Comparison of ENCODE assay signal across 28 cellular contexts in genomic region chr17:39715375-39716072, GRCh38. TPM values are rescaled to one million over a fixed set of nuclear protein-coding genes. Genes with fewer than 3 reads are reported as not detected.
A peak's percentile ranks its signal among the peaks of the same experiment; 100 is the strongest.
DNase-seq lines count a peak whose midpoint lies in the region; ATAC-seq, FAIRE-seq and TF ChIP-seq lines count a peak whose summit lies in the region.
"Had no signal": no experiment of that assay in that cellular context is flagged by ENCODE, and none has a peak within 500 bp of the region (broad histone marks: within the 10 kb centered on the region; RNA-seq: fewer than 3 reads in every experiment).

No MANE protein-coding gene starts in this region.

- no peak overlapping the region for H3K4me3 Mint-ChIP-seq in osteocyte (ENCODE audit: unreplicated experiment)
- H3K4me3 Mint-ChIP-seq: activated CD8-positive, alpha-beta T cell treated with anti-CD3 and anti-CD28 coated beads, Interleukin-2, amount 10 ng/mL, durations not matched to agents 7 days and 5 days; activated naive CD8-positive, alpha-beta T cell treated with anti-CD3 and anti-CD28 coated beads, Interleukin-2, amount 50 U/mL, for 24 hours; IgD-negative memory B cell; immature natural killer cell; nephron; stimulated activated naive CD8-positive, alpha-beta T cell treated with anti-CD3 and anti-CD28 coated beads, Interleukin-15, Interleukin-2, amounts not matched to agents 100 ng/mL and 50 ng/mL, for 24 hours had no signal

- ATAC-seq in K562 (no peak), HG02938 (IDR thresholded peaks at IDR 0.05; ENCODE audit: unreplicated experiment) (no peak)
- ATAC-seq: activated CD8-positive, alpha-beta T cell treated with anti-CD3 and anti-CD28 coated beads, Interleukin-2, amount 10 ng/mL, durations not matched to agents 7 days and 5 days; activated naive CD8-positive, alpha-beta T cell treated with anti-CD3 and anti-CD28 coated beads, Interleukin-2, amount 50 U/mL, for 24 hours had no signal

- H3K4me3 ChIP-seq in K562 (no peak overlapping the region), right atrium auricular region (no peak overlapping the region), stomach (no peak overlapping the region)
- H3K4me3 ChIP-seq: Peyer's patch, right lobe of liver, SJSA1, tibial nerve had no signal

- no peaks in the 10 kb centered on the region for H3K79me2 ChIP-seq in K562 (ENCODE audit: control insufficient read depth, insufficient read depth, low read length)

- BruUV-seq in K562 (replicated peaks; lab: Mats Ljungman, UMichigan), result no TSS peak

- peaks cover 0 to 13% of the 10 kb centered on the region in 2 experiments; a peak in 2 of 5 replicates for H3K4me1 ChIP-seq in K562 (replicated peaks in 1 of 2; ENCODE audit: control insufficient read depth in 2 of 2, insufficient read depth in 2 of 2, low read length in 2 of 2)
- peaks cover 0 to 19% of the 10 kb centered on the region in 2 donors for H3K4me1 ChIP-seq in right atrium auricular region
- peaks cover 6 to 20% (median 18%) of the 10 kb centered on the region in 4 donors for H3K4me1 ChIP-seq in stomach
- H3K4me1 ChIP-seq: SJSA1, tibial nerve had no signal

- no peak for TF ChIP-seq RAD21 in K562 (CRISPR knock-in tag; conservative IDR thresholded peaks at IDR 0.05 in 1 of 2, IDR thresholded peaks at IDR 0.05 in 1 of 2)

- H3K27me3 Mint-ChIP-seq in osteocyte (ENCODE audit: unreplicated experiment), result no peaks in the 10 kb centered on the region
- H3K27me3 Mint-ChIP-seq: activated naive CD8-positive, alpha-beta T cell treated with anti-CD3 and anti-CD28 coated beads, Interleukin-2, amount 50 U/mL, for 24 hours; IgD-negative memory B cell; stimulated activated naive CD8-positive, alpha-beta T cell treated with anti-CD3 and anti-CD28 coated beads, Interleukin-15, Interleukin-2, amounts not matched to agents 100 ng/mL and 50 ng/mL, for 24 hours had no signal

- H3K9me3 Mint-ChIP-seq in osteocyte (ENCODE audit: unreplicated experiment), result no peaks in the 10 kb centered on the region
- H3K9me3 Mint-ChIP-seq: activated naive CD8-positive, alpha-beta T cell treated with anti-CD3 and anti-CD28 coated beads, Interleukin-2, amount 50 U/mL, for 24 hours; IgD-negative memory B cell; immature natural killer cell; nephron; stimulated activated naive CD8-positive, alpha-beta T cell treated with anti-CD3 and anti-CD28 coated beads, Interleukin-15, Interleukin-2, amounts not matched to agents 100 ng/mL and 50 ng/mL, for 24 hours had no signal

- H3K9me3 ChIP-seq in K562 (replicated peaks; ENCODE audit: control insufficient read depth, insufficient read depth, low read depth, low read length) (no peaks in the 10 kb centered on the region), right atrium auricular region (no peaks in the 10 kb centered on the region), stomach (no peaks in the 10 kb centered on the region)
- H3K9me3 ChIP-seq: Peyer's patch, right lobe of liver, SJSA1, tibial nerve had no signal

- H2AFZ ChIP-seq in K562 (ENCODE audit: low read depth, low read length), result no peak overlapping the region

- no peak for TF ChIP-seq POLR2A in K562 (conservative IDR thresholded peaks at IDR 0.05)
- no peak for TF ChIP-seq POLR2A in stomach (IDR thresholded peaks at IDR 0.05)

- in situ Hi-C loops in K562 (cut with MboI), result no loop called here

- H3K36me3 ChIP-seq in K562 (ENCODE audit: control insufficient read depth, insufficient read depth, low read length) (no peaks in the 10 kb centered on the region), right atrium auricular region (peaks cover 70% of the 10 kb centered on the region), stomach (peaks cover 27 to 99% (median 92%) of the 10 kb centered on the region in 4 donors)

- H3K9me1 ChIP-seq in K562 (ENCODE audit: control insufficient read depth, insufficient read depth, low read length), result no peaks in the 10 kb centered on the region

- POLR2A ChIA-PET in K562 (lab: Yijun Ruan, JAX), result interaction anchor here (1.0 kb wide), 1 partner anchor 27 kb away, joined by 3 read pairs; the partner anchor contains the start of gene PGAP3

- no peak for FAIRE-seq in K562 (lab: Jason Lieb, UNC)

- no peaks in the 10 kb centered on the region for H3K4me1 Mint-ChIP-seq in osteocyte (ENCODE audit: unreplicated experiment)
- H3K4me1 Mint-ChIP-seq: activated naive CD8-positive, alpha-beta T cell treated with anti-CD3 and anti-CD28 coated beads, Interleukin-2, amount 50 U/mL, for 24 hours; IgD-negative memory B cell; nephron had no signal

- H3K9ac ChIP-seq in K562 (ENCODE audit: insufficient read depth in 1 of 2, low read depth in 2 of 2, low read length in 2 of 2), result peak overlapping the region in 1 of 2 experiments; percentile 47; a peak in 2 of 4 replicates

- H3K27ac ChIP-seq in K562 (ENCODE audit: extremely low read depth, low read depth, low read length) (no peak overlapping the region), right atrium auricular region (peak overlapping the region; percentile 59 to 65), stomach (peak overlapping the region; percentile 78 to 90 (median 81))
- H3K27ac ChIP-seq: SJSA1, tibial nerve had no signal

- WGBS in K562 (ENCODE audit: insufficient coverage, low coverage, missing lambda C conversion rate), result 40% methylated on average over 17 of the region's 18 CpGs
- WGBS in stomach, 5 donors, result 72 to 85% (median 79%) methylated on average over 14 to 18 of the region's 18 CpGs

- H3K4me2 ChIP-seq in K562 (ENCODE audit: insufficient read depth, low read length), result no peak overlapping the region

- H3K27ac Mint-ChIP-seq in osteocyte (ENCODE audit: unreplicated experiment), result no peak overlapping the region
- H3K27ac Mint-ChIP-seq: activated CD8-positive, alpha-beta T cell treated with anti-CD3 and anti-CD28 coated beads, Interleukin-2, amount 10 ng/mL, durations not matched to agents 7 days and 5 days; activated naive CD8-positive, alpha-beta T cell treated with anti-CD3 and anti-CD28 coated beads, Interleukin-2, amount 50 U/mL, for 24 hours; nephron; stimulated activated naive CD8-positive, alpha-beta T cell treated with anti-CD3 and anti-CD28 coated beads, Interleukin-15, Interleukin-2, amounts not matched to agents 100 ng/mL and 50 ng/mL, for 24 hours had no signal

- DNase-seq in K562 (ENCODE audit: extremely low read depth in 1 of 4, low spot score in 3 of 4) (no peak), right atrium auricular region (ENCODE audit: low spot score) (no peak), stomach (no peak), osteocyte (ENCODE audit: extremely low spot score, unreplicated experiment) (no peak), activated gamma-delta T cell (lab: John Stamatoyannopoulos, UW) (no peak)
- DNase-seq: activated CD4-positive, alpha-beta T cell treated with anti-CD3 and anti-CD28 coated beads for 1 hour; activated CD8-positive, alpha-beta T cell treated with anti-CD3 and anti-CD28 coated beads, Interleukin-2, amount 10 ng/mL, durations not matched to agents 7 days and 5 days; activated gamma-delta T cell treated with Interleukin-2 at 50 U/mL for 16 hours; activated naive CD8-positive, alpha-beta T cell treated with anti-CD3 and anti-CD28 coated beads, Interleukin-2, amount 50 U/mL, for 24 hours; DMS153; effector CD4-positive, alpha-beta T cell; erythroblast; foreskin melanocyte; hippocampal formation; immature natural killer cell; midbrain; NCI-H1092 treated with DMSO at 0.1 percent for 48 hours; NCI-H1930; NCI-H526 treated with DMSO at 0.1 percent for 48 hours; Peyer's patch; right lobe of liver had no signal

- H3K27me3 ChIP-seq in K562 (ENCODE audit: control insufficient read depth in 2 of 2, insufficient read depth in 2 of 2, low read length in 2 of 2) (no peaks in the 10 kb centered on the region), right atrium auricular region (no peaks in the 10 kb centered on the region), stomach (no peaks in the 10 kb centered on the region)
- H3K27me3 ChIP-seq: Peyer's patch, right lobe of liver, SJSA1, tibial nerve had no signal

- no peak for TF ChIP-seq CTCF in K562 (IDR thresholded peaks at IDR 0.05 in 2 of 3, conservative IDR thresholded peaks at IDR 0.05 in 1 of 3; ENCODE audit: insufficient read depth in 2 of 3, low read depth in 1 of 3, low read length in 3 of 3)
- no peak for TF ChIP-seq CTCF in right atrium auricular region (IDR thresholded peaks at IDR 0.05)
- no peak for TF ChIP-seq CTCF in stomach (IDR thresholded peaks at IDR 0.05)
- no peak for TF ChIP-seq CTCF in osteocyte (IDR thresholded peaks at IDR 0.05)

- H4K20me1 ChIP-seq in K562 (replicated peaks; ENCODE audit: control insufficient read depth, insufficient read depth, low read length), result no peaks in the 10 kb centered on the region

- no peak for TF ChIP-seq EP300 in K562 (IDR thresholded peaks at IDR 0.05; ENCODE audit: low read length)
- no peak for TF ChIP-seq EP300 in stomach (IDR thresholded peaks at IDR 0.05)

- intact Hi-C loops in K562 (cut with micrococcal nuclease), result no loop called here
- intact Hi-C loops in stomach (cut with DNase I; ENCODE audit: low total_unique reads), result no loop called here

- H3K36me3 Mint-ChIP-seq in osteocyte (ENCODE audit: unreplicated experiment), result peaks cover 31% of the 10 kb centered on the region

- CTCF ChIA-PET in K562 (lab: Yijun Ruan, JAX; ENCODE audit: low intra/inter-chr PET ratio), result no interaction called here

RNA-seq across cellular contexts. Expression of gene MIEN1, which starts 14.8 kb away (rescaled TPM):
- total RNA-seq in K562 (2011; cell fraction: chromatin; rRNA removed; ENCODE audit: low replicate concordance), result 17.7 and 44.9 TPM in 2 replicates
- 41.2 and 48.0 TPM in 2 replicates for total RNA-seq in K562 (2011; cell fraction: nucleolus; rRNA removed)
- 37.9 and 44.1 TPM in 2 replicates for total RNA-seq in K562 (2011; cell fraction: nucleoplasm; rRNA removed)
- total RNA-seq in K562 (2014; rRNA removed) (80.6 and 95.1 TPM in 2 replicates), K562 (2014; rRNA removed; fragmentation: Illumina TruSeq; extraction: Trizol) (58.3 and 61.3 TPM in 2 replicates), K562 (2015; rRNA removed; fragmentation: Illumina TruSeq; extraction: Trizol) (66.3 and 70.2 TPM in 2 replicates), K562 (2021) (65.7 and 67.9 TPM in 2 replicates), right atrium auricular region (10 to 100 TPM; 77.5 to 77.8 TPM), stomach (100 to 1,000 TPM in 2 of 5 donors, 10 to 100 TPM in 2, 1 to 10 TPM in 1; 9.3 to 312 (median 25.9) TPM), osteocyte (48.4 and 52.7 TPM in 2 replicates)
- polyA plus RNA-seq in K562 (2011; rRNA removed) (60.8 and 81.8 TPM in 2 replicates), K562 (2014; fragmentation: Illumina TruSeq; extraction: Trizol) (114 and 142 TPM in 2 replicates), K562 (2014; fragmentation: Nextera tagmentation; extraction: Ambion mirVana) (10 to 100 TPM; 70.5 to 78.9 TPM), K562 (2014; rRNA removed) (103 and 135 TPM in 2 replicates), stomach (100 to 1,000 TPM; 106 to 134 (median 132) TPM)
- polyA plus RNA-seq in K562 (2011; cell fraction: cytosol; rRNA removed), result 63.1 and 98.3 TPM in 2 replicates
- 42.4 and 82.9 TPM in 2 replicates for polyA plus RNA-seq in K562 (2011; cell fraction: nucleus; rRNA removed)
- 80.4 and 82.0 TPM in 2 replicates for polyA plus RNA-seq in K562 (2012)
- polyA minus RNA-seq in K562 (2011; rRNA and poly(A)+ RNA removed), result 14.3 and 24.3 TPM in 2 replicates
- 11.5 and 25.5 TPM in 2 replicates for polyA minus RNA-seq in K562 (2011; cell fraction: cytosol; rRNA and poly(A)+ RNA removed)
- polyA minus RNA-seq in K562 (2011; cell fraction: nucleus; rRNA and poly(A)+ RNA removed), result 19.3 and 20.3 TPM in 2 replicates

RNA-seq across cellular contexts. Expression of gene ERBB2, which starts 15.7 kb away (rescaled TPM):
- 14.2 and 27.1 TPM in 2 replicates for total RNA-seq in K562 (2011; cell fraction: chromatin; rRNA removed; ENCODE audit: low replicate concordance)
- 12.6 and 13.8 TPM in 2 replicates for total RNA-seq in K562 (2011; cell fraction: nucleolus; rRNA removed)
- total RNA-seq in K562 (2011; cell fraction: nucleoplasm; rRNA removed), result 12.0 and 14.7 TPM in 2 replicates
- total RNA-seq in K562 (2014; rRNA removed) (3.3 and 3.5 TPM in 2 replicates), K562 (2014; rRNA removed; fragmentation: Illumina TruSeq; extraction: Trizol) (2.7 and 2.8 TPM in 2 replicates), K562 (2015; rRNA removed; fragmentation: Illumina TruSeq; extraction: Trizol) (2.5 and 3.2 TPM in 2 replicates), K562 (2021) (4.6 and 5.6 TPM in 2 replicates), right atrium auricular region (10 to 100 TPM; 73.5 to 85.5 TPM), stomach (100 to 1,000 TPM in 2 of 5 donors, 10 to 100 TPM in 3; 53.1 to 402 (median 81.7) TPM), osteocyte (66.2 and 69.9 TPM in 2 replicates)
- polyA plus RNA-seq in K562 (2011; rRNA removed) (3.2 and 4.7 TPM in 2 replicates), K562 (2014; fragmentation: Illumina TruSeq; extraction: Trizol) (3.4 and 4.2 TPM in 2 replicates), K562 (2014; fragmentation: Nextera tagmentation; extraction: Ambion mirVana) (under 1 TPM; 0.74 to 0.79 TPM), K562 (2014; rRNA removed) (4.1 and 6.3 TPM in 2 replicates), stomach (10 to 100 TPM; 13.1 to 47.7 (median 25.3) TPM)
- polyA plus RNA-seq in K562 (2011; cell fraction: cytosol; rRNA removed), result 2.6 and 5.3 TPM in 2 replicates
- polyA plus RNA-seq in K562 (2011; cell fraction: nucleus; rRNA removed), result 9.1 and 15.6 TPM in 2 replicates
- polyA plus RNA-seq in K562 (2012), result 3.2 and 6.6 TPM in 2 replicates
- polyA minus RNA-seq in K562 (2011; rRNA and poly(A)+ RNA removed), result 3.3 and 5.3 TPM in 2 replicates
- polyA minus RNA-seq in K562 (2011; cell fraction: cytosol; rRNA and poly(A)+ RNA removed), result 2.5 TPM in 2 replicates
- 3.2 and 3.9 TPM in 2 replicates for polyA minus RNA-seq in K562 (2011; cell fraction: nucleus; rRNA and poly(A)+ RNA removed)

RNA-seq across cellular contexts. Expression of gene GRB7, which starts 22.2 kb away (rescaled TPM):
- total RNA-seq in K562 (2011; cell fraction: chromatin; rRNA removed; ENCODE audit: low replicate concordance), result 7.8 and 23.1 TPM in 2 replicates
- total RNA-seq in K562 (2011; cell fraction: nucleolus; rRNA removed), result 14.2 and 16.3 TPM in 2 replicates
- total RNA-seq in K562 (2011; cell fraction: nucleoplasm; rRNA removed), result 10.2 and 11.2 TPM in 2 replicates
- total RNA-seq in K562 (2014; rRNA removed) (5.1 and 5.9 TPM in 2 replicates), K562 (2014; rRNA removed; fragmentation: Illumina TruSeq; extraction: Trizol) (1.9 and 2.2 TPM in 2 replicates), K562 (2015; rRNA removed; fragmentation: Illumina TruSeq; extraction: Trizol) (1.6 and 2.1 TPM in 2 replicates), K562 (2021) (5.0 and 6.0 TPM in 2 replicates), right atrium auricular region (1 to 10 TPM; 3.4 to 5.8 TPM), stomach (10 to 100 TPM in 3 of 5 donors, 1 to 10 TPM in 2; 2.3 to 43.9 (median 31.2) TPM), osteocyte (0.94 and 1.2 TPM in 2 replicates)
- polyA plus RNA-seq in K562 (2011; rRNA removed) (1.6 and 2.4 TPM in 2 replicates), K562 (2014; fragmentation: Illumina TruSeq; extraction: Trizol) (6.2 and 6.4 TPM in 2 replicates), K562 (2014; fragmentation: Nextera tagmentation; extraction: Ambion mirVana) (under 1 TPM; 0.04 to 0.08 TPM), K562 (2014; rRNA removed) (3.0 and 4.1 TPM in 2 replicates), stomach (10 to 100 TPM in 2 of 3 donors, 1 to 10 TPM in 1; 9.5 to 34.7 (median 14.7) TPM)
- 1.8 and 4.1 TPM in 2 replicates for polyA plus RNA-seq in K562 (2011; cell fraction: cytosol; rRNA removed)
- 7.6 and 13.2 TPM in 2 replicates for polyA plus RNA-seq in K562 (2011; cell fraction: nucleus; rRNA removed)
- 3.2 and 6.3 TPM in 2 replicates for polyA plus RNA-seq in K562 (2012)
- polyA minus RNA-seq in K562 (2011; rRNA and poly(A)+ RNA removed), result 0.87 and 1.7 TPM in 2 replicates
- polyA minus RNA-seq in K562 (2011; cell fraction: cytosol; rRNA and poly(A)+ RNA removed), result 2.4 and 2.7 TPM in 2 replicates
- polyA minus RNA-seq in K562 (2011; cell fraction: nucleus; rRNA and poly(A)+ RNA removed), result 2.4 and 3.4 TPM in 2 replicates
- total RNA-seq: SJSA1 had no signal
- polyA plus RNA-seq: IgD-negative memory B cell, immature natural killer cell had no signal

RNA-seq across cellular contexts. Expression of gene PGAP3, which starts 27.7 kb away (rescaled TPM):
- total RNA-seq in K562 (2011; cell fraction: chromatin; rRNA removed; ENCODE audit: low replicate concordance), result 10.0 and 22.8 TPM in 2 replicates
- total RNA-seq in K562 (2011; cell fraction: nucleolus; rRNA removed), result 19.2 and 22.0 TPM in 2 replicates
- total RNA-seq in K562 (2011; cell fraction: nucleoplasm; rRNA removed), result 14.4 and 20.3 TPM in 2 replicates
- total RNA-seq in K562 (2014; rRNA removed) (4.5 and 5.5 TPM in 2 replicates), K562 (2014; rRNA removed; fragmentation: Illumina TruSeq; extraction: Trizol) (2.1 and 4.0 TPM in 2 replicates), K562 (2015; rRNA removed; fragmentation: Illumina TruSeq; extraction: Trizol) (3.9 and 5.2 TPM in 2 replicates), K562 (2021) (7.5 and 9.4 TPM in 2 replicates), right atrium auricular region (10 to 100 TPM; 14.0 to 21.6 TPM), stomach (10 to 100 TPM in 3 of 5 donors, 1 to 10 TPM in 2; 3.2 to 42.9 (median 22.4) TPM), osteocyte (33.8 and 35.3 TPM in 2 replicates)
- polyA plus RNA-seq in K562 (2011; rRNA removed) (5.3 and 6.0 TPM in 2 replicates), K562 (2014; fragmentation: Illumina TruSeq; extraction: Trizol) (5.5 and 5.9 TPM in 2 replicates), K562 (2014; fragmentation: Nextera tagmentation; extraction: Ambion mirVana) (under 1 TPM; 0.38 to 0.76 TPM), K562 (2014; rRNA removed) (5.6 and 7.1 TPM in 2 replicates), stomach (10 to 100 TPM in 2 of 3 donors, 1 to 10 TPM in 1; 9.1 to 21.5 (median 11.2) TPM)
- polyA plus RNA-seq in K562 (2011; cell fraction: cytosol; rRNA removed), result 5.6 and 10.7 TPM in 2 replicates
- polyA plus RNA-seq in K562 (2011; cell fraction: nucleus; rRNA removed), result 18.7 and 30.5 TPM in 2 replicates
- 8.4 and 12.5 TPM in 2 replicates for polyA plus RNA-seq in K562 (2012)
- 1.1 and 4.4 TPM in 2 replicates for polyA minus RNA-seq in K562 (2011; rRNA and poly(A)+ RNA removed)
- polyA minus RNA-seq in K562 (2011; cell fraction: cytosol; rRNA and poly(A)+ RNA removed), result 2.8 and 8.3 TPM in 2 replicates
- 2.0 and 4.3 TPM in 2 replicates for polyA minus RNA-seq in K562 (2011; cell fraction: nucleus; rRNA and poly(A)+ RNA removed)

RNA-seq across cellular contexts. Expression of gene PNMT, which starts 47.3 kb away (rescaled TPM):
- total RNA-seq in K562 (2011; cell fraction: chromatin; rRNA removed; ENCODE audit: low replicate concordance), result 0.81 and 8.9 TPM in 2 replicates
- 7.3 and 7.9 TPM in 2 replicates for total RNA-seq in K562 (2011; cell fraction: nucleolus; rRNA removed)
- 6.0 and 8.4 TPM in 2 replicates for total RNA-seq in K562 (2011; cell fraction: nucleoplasm; rRNA removed)
- 15.8 and 18.1 TPM in 2 replicates for total RNA-seq in K562 (2014; rRNA removed)
- 2.0 and 3.0 TPM in 2 replicates for total RNA-seq in K562 (2014; rRNA removed; fragmentation: Illumina TruSeq; extraction: Trizol)
- 9.0 and 9.6 TPM in 2 replicates for total RNA-seq in K562 (2015; rRNA removed; fragmentation: Illumina TruSeq; extraction: Trizol)
- 17.2 and 17.4 TPM in 2 replicates for total RNA-seq in K562 (2021)
- 3.3 and 5.8 TPM in 2 replicates for polyA plus RNA-seq in K562 (2011; rRNA removed)
- 3.3 and 24.0 TPM in 2 replicates for polyA plus RNA-seq in K562 (2011; cell fraction: cytosol; rRNA removed)
- 8.7 and 33.8 TPM in 2 replicates for polyA plus RNA-seq in K562 (2011; cell fraction: nucleus; rRNA removed)
- polyA plus RNA-seq in K562 (2012), result 23.3 and 34.1 TPM in 2 replicates
- 3.1 and 9.3 TPM in 2 replicates for polyA plus RNA-seq in K562 (2014; fragmentation: Illumina TruSeq; extraction: Trizol)
- polyA plus RNA-seq in K562 (2014; fragmentation: Nextera tagmentation; extraction: Ambion mirVana), result 1 to 10 TPM in 1 of 2 experiments, under 1 TPM in 1; 0.55 to 1.5 TPM
- polyA plus RNA-seq in K562 (2014; rRNA removed), result 17.8 and 20.0 TPM in 2 replicates
- polyA minus RNA-seq in K562 (2011; rRNA and poly(A)+ RNA removed), result 0.21 and 1.8 TPM in 2 replicates
- polyA minus RNA-seq in K562 (2011; cell fraction: cytosol; rRNA and poly(A)+ RNA removed), result 1.5 and 6.7 TPM in 2 replicates
- 1.00 and 1.8 TPM in 2 replicates for polyA minus RNA-seq in K562 (2011; cell fraction: nucleus; rRNA and poly(A)+ RNA removed)
- 10 to 100 TPM; 14.9 to 26.2 TPM for total RNA-seq in right atrium auricular region
- 1 to 10 TPM in 2 of 5 donors, under 1 TPM in 1, not detected in 2; 0.45 to 9.0 (median 2.9) TPM for total RNA-seq in stomach
- 10 to 100 TPM in 2 of 3 donors, 1 to 10 TPM in 1; 5.3 to 16.6 (median 13.0) TPM for polyA plus RNA-seq in stomach
- total RNA-seq in osteocyte, result 1.9 and 2.4 TPM in 2 replicates
- total RNA-seq: activated CD8-positive, alpha-beta T cell treated with anti-CD3 and anti-CD28 coated beads, Interleukin-2, amount 10 ng/mL, durations not matched to agents 7 days and 5 days; SJSA1; T-helper 1 cell treated with Interleukin-12 subunit alpha and Interleukin-12 subunit beta and Interleukin-4 antibody, amounts not matched to agents 30 ng/mL and 1 ng/mL, for 36 hours had no signal
- polyA plus RNA-seq: IgD-negative memory B cell had no signal
